In genomic region chrX:16603235-16603634, GRCh38 we compare ENCODE assay signal across 15 cellular contexts. TPM values are rescaled to one million over a fixed set of nuclear protein-coding genes. Genes with fewer than 3 reads are reported as not detected.
DNase-seq lines count a peak whose midpoint lies in the region; ATAC-seq and TF ChIP-seq lines count a peak whose summit lies in the region.
"Not testable (repeated sequence)": the region's sequence is repeated elsewhere in the genome, so short reads cannot be mapped to it uniquely, and the experiment has no call there.
"Had no signal": no experiment of that assay in that cellular context is flagged by ENCODE, and none has a peak within 500 bp of the region (broad histone marks: within the 10 kb centered on the region; RNA-seq: fewer than 3 reads in every experiment).

No MANE protein-coding gene starts in this region.

- not testable (repeated sequence) for H3K4me3 Mint-ChIP-seq in CD8-positive, alpha-beta T cell; activated CD4-positive, alpha-beta T cell treated with anti-CD3 and anti-CD28 coated beads, Interleukin-2, amount 10 ng/mL, durations not matched to agents 7 days and 5 days; activated naive CD8-positive, alpha-beta T cell treated with anti-CD3 and anti-CD28 coated beads for 36 hours; type B pancreatic cell
- peak overlapping the region in 7 of 10 donors; percentile 62 to 84 (median 79) for H3K4me3 Mint-ChIP-seq in naive thymus-derived CD8-positive, alpha-beta T cell

- not testable (repeated sequence) for H3K27me3 Mint-ChIP-seq in CD8-positive, alpha-beta T cell (ENCODE audit: low read depth); activated CD4-positive, alpha-beta T cell treated with anti-CD3 and anti-CD28 coated beads, Interleukin-2, amount 10 ng/mL, durations not matched to agents 7 days and 5 days; activated naive CD8-positive, alpha-beta T cell treated with anti-CD3 and anti-CD28 coated beads for 36 hours; naive thymus-derived CD8-positive, alpha-beta T cell; type B pancreatic cell

- not testable (repeated sequence) for DNase-seq in CD8-positive, alpha-beta T cell; RWPE2 (ENCODE audit: low spot score); activated CD4-positive, alpha-beta T cell treated with anti-CD3 and anti-CD28 coated beads, Interleukin-2, amount 10 ng/mL, durations not matched to agents 7 days and 5 days; activated naive CD8-positive, alpha-beta T cell treated with anti-CD3 and anti-CD28 coated beads for 36 hours; left ventricle myocardium inferior; naive thymus-derived CD8-positive, alpha-beta T cell; type B pancreatic cell (ENCODE audit: extremely low spot score, unreplicated experiment)

- H3K4me1 Mint-ChIP-seq in CD8-positive, alpha-beta T cell (ENCODE audit: low read depth) = peaks cover 33% of the 10 kb centered on the region
- H3K4me1 Mint-ChIP-seq in activated CD4-positive, alpha-beta T cell treated with anti-CD3 and anti-CD28 coated beads, Interleukin-2, amount 10 ng/mL, durations not matched to agents 7 days and 5 days = peaks cover 23% of the 10 kb centered on the region
- H3K4me1 Mint-ChIP-seq in activated naive CD8-positive, alpha-beta T cell treated with anti-CD3 and anti-CD28 coated beads for 36 hours = peaks cover 20% of the 10 kb centered on the region
- H3K4me1 Mint-ChIP-seq in naive thymus-derived CD8-positive, alpha-beta T cell = peaks cover 7 to 43% (median 31%) of the 10 kb centered on the region in 4 donors
- peaks cover 12% of the 10 kb centered on the region for H3K4me1 Mint-ChIP-seq in type B pancreatic cell (ENCODE audit: unreplicated experiment)

- intact Hi-C loops in CD8-positive, alpha-beta T cell (cut with DNase I, micrococcal nuclease); left ventricle myocardium inferior (cut with micrococcal nuclease): not testable (repeated sequence)

- not testable (repeated sequence) for H3K36me3 ChIP-seq in CD8-positive, alpha-beta T cell (ENCODE audit: insufficient read depth, low read length); RWPE2 (ENCODE audit: low read depth); left ventricle myocardium inferior

- CTCF ChIA-PET in CD8-positive, alpha-beta T cell (lab: Charles Lee); activated CD4-positive, alpha-beta T cell treated with anti-CD3 and anti-CD28 coated beads, Interleukin-2, amount 10 ng/mL, durations not matched to agents 7 days and 5 days (lab: Charles Lee): not testable (repeated sequence)

- H3K36me3 Mint-ChIP-seq in CD8-positive, alpha-beta T cell; activated CD4-positive, alpha-beta T cell treated with anti-CD3 and anti-CD28 coated beads, Interleukin-2, amount 10 ng/mL, durations not matched to agents 7 days and 5 days (ENCODE audit: low read depth); activated naive CD8-positive, alpha-beta T cell treated with anti-CD3 and anti-CD28 coated beads for 36 hours; naive thymus-derived CD8-positive, alpha-beta T cell: not testable (repeated sequence)
- H3K36me3 Mint-ChIP-seq in type B pancreatic cell = peaks cover 47% of the 10 kb centered on the region

- H3K27me3 ChIP-seq in CD8-positive, alpha-beta T cell (ENCODE audit: insufficient read depth, low read length); RWPE2 (ENCODE audit: insufficient read depth, poor library complexity, severe bottlenecking); left ventricle myocardium inferior (ENCODE audit: low read depth): not testable (repeated sequence)

- not testable (repeated sequence) for H3K9me3 Mint-ChIP-seq in CD8-positive, alpha-beta T cell; activated CD4-positive, alpha-beta T cell treated with anti-CD3 and anti-CD28 coated beads, Interleukin-2, amount 10 ng/mL, durations not matched to agents 7 days and 5 days; activated naive CD8-positive, alpha-beta T cell treated with anti-CD3 and anti-CD28 coated beads for 36 hours; naive thymus-derived CD8-positive, alpha-beta T cell; type B pancreatic cell

- peak overlapping the region; percentile 95 for H3K27ac Mint-ChIP-seq in CD8-positive, alpha-beta T cell
- H3K27ac Mint-ChIP-seq in activated CD4-positive, alpha-beta T cell treated with anti-CD3 and anti-CD28 coated beads, Interleukin-2, amount 10 ng/mL, durations not matched to agents 7 days and 5 days = peak overlapping the region; percentile 92
- H3K27ac Mint-ChIP-seq in activated naive CD8-positive, alpha-beta T cell treated with anti-CD3 and anti-CD28 coated beads for 36 hours = peak overlapping the region; percentile 91
- peak overlapping the region in 6 of 10 donors; percentile 92 to 97 (median 93) for H3K27ac Mint-ChIP-seq in naive thymus-derived CD8-positive, alpha-beta T cell
- H3K27ac Mint-ChIP-seq in type B pancreatic cell = peak overlapping the region; percentile 76

- POLR2A ChIA-PET in CD8-positive, alpha-beta T cell (lab: Charles Lee); activated CD4-positive, alpha-beta T cell treated with anti-CD3 and anti-CD28 coated beads, Interleukin-2, amount 10 ng/mL, durations not matched to agents 7 days and 5 days (lab: Charles Lee); naive thymus-derived CD8-positive, alpha-beta T cell (lab: Charles Lee): not testable (repeated sequence)

- H3K4me3 ChIP-seq in CD8-positive, alpha-beta T cell (ENCODE audit: low read depth, low read length); RWPE2 (ENCODE audit: severe bottlenecking); left ventricle myocardium inferior: not testable (repeated sequence)

- H3K27ac ChIP-seq in CD8-positive, alpha-beta T cell (ENCODE audit: low read depth, low read length) = not testable (repeated sequence)
- H3K27ac ChIP-seq in RWPE2 (ENCODE audit: poor library complexity, severe bottlenecking) (peak overlapping the region; percentile 47), left ventricle myocardium inferior (replicated peaks) (peak overlapping the region; percentile 83)

- ATAC-seq in CD8-positive, alpha-beta T cell; RWPE2 (ENCODE audit: low read depth); naive thymus-derived CD8-positive, alpha-beta T cell: not testable (repeated sequence)

- TF ChIP-seq CTCF in CD8-positive, alpha-beta T cell (IDR thresholded peaks at IDR 0.05); RWPE2 (IDR thresholded peaks at IDR 0.05; ENCODE audit: poor library complexity, severe bottlenecking); left ventricle myocardium inferior (IDR thresholded peaks at IDR 0.05; ENCODE audit: borderline replicate concordance); type B pancreatic cell (conservative IDR thresholded peaks at IDR 0.05): not testable (repeated sequence)

- not testable (repeated sequence) for H3K9me3 ChIP-seq in CD8-positive, alpha-beta T cell (ENCODE audit: low read length); RWPE2 (ENCODE audit: severe bottlenecking); left ventricle myocardium inferior (replicated peaks)

- H3K4me1 ChIP-seq in CD8-positive, alpha-beta T cell (ENCODE audit: insufficient read depth, low read length) = peaks cover 16% of the 10 kb centered on the region
- H3K4me1 ChIP-seq in RWPE2 (ENCODE audit: insufficient read depth, poor library complexity, severe bottlenecking) = not testable (repeated sequence)
- H3K4me1 ChIP-seq in left ventricle myocardium inferior = peaks cover 20% of the 10 kb centered on the region

RNA-seq across cellular contexts. Expression of gene S100G, which starts 46.7 kb away (rescaled TPM):
- total RNA-seq in CD8-positive, alpha-beta T cell = not detected
- not detected for total RNA-seq in activated CD4-positive, alpha-beta T cell treated with anti-CD3 and anti-CD28 coated beads, Interleukin-2, amount 10 ng/mL, durations not matched to agents 7 days and 5 days
- total RNA-seq in activated naive CD8-positive, alpha-beta T cell treated with anti-CD3 and anti-CD28 coated beads for 36 hours = not detected
- total RNA-seq in left ventricle myocardium inferior = not detected
- total RNA-seq in naive thymus-derived CD8-positive, alpha-beta T cell = not detected
- polyA plus RNA-seq in naive thymus-derived CD8-positive, alpha-beta T cell = not detected
- 5.5 and 30.8 TPM in 2 replicates for total RNA-seq in type B pancreatic cell (ENCODE audit: low replicate concordance)
- total RNA-seq: A673, Daoy, G401, H4, PC-9, Right ventricle myocardium superior, RPMI7951, SJSA1 had no signal
